ENCODE assay signal across 1 cellular context in genomic region chr1:183568176-183569041, GRCh38.
TF ChIP-seq lines count a peak whose summit lies in the region.

No MANE protein-coding gene starts in this region.

TF ChIP-seq in K562, 482 proteins besides CTCF, POLR2A, EP300 and RAD21 (continued from another document):
- TF ChIP-seq MGA (IDR thresholded peaks at IDR 0.05) (peak; percentile 19; the same call in 1 of the 2 replicates), TSC22D4 (tag; IDR thresholded peaks at IDR 0.05) (no peak), CEBPZ (IDR thresholded peaks at IDR 0.05; ENCODE audit: borderline replicate concordance, low read depth, low read length) (no peak), ZNF76 (CRISPR knock-in tag; IDR thresholded peaks at IDR 0.05; ENCODE audit: borderline replicate concordance) (no peak), FOXM1 (IDR thresholded peaks at IDR 0.05; ENCODE audit: low read depth) (no peak), FOXM1 (CRISPR knock-in tag; IDR thresholded peaks at IDR 0.05; ENCODE audit: low read depth) (no peak), CBFB (CRISPR knock-in tag; IDR thresholded peaks at IDR 0.05) (no peak), ZBTB40 (IDR thresholded peaks at IDR 0.05) (no peak), ZBTB40 (CRISPR knock-in tag; IDR thresholded peaks at IDR 0.05) (no peak), U2AF2 (optimal IDR thresholded peaks at IDR 0.05; ENCODE audit: low read depth, low read length) (no peak), SP1 (CRISPR knock-in tag; IDR thresholded peaks at IDR 0.05) (0 out of 2 replicates have a peak, but pooled peaks have one; percentile 5)
